In genomic region chr13:51960766-51961165, GRCh38 we compare ENCODE assay signal across 27 cellular contexts.
"Had no signal": no experiment of that assay in that cellular context is flagged by ENCODE, and none has a peak within 500 bp of the region (broad histone marks: within the 10 kb centered on the region; RNA-seq: fewer than 3 reads in every experiment).

No MANE protein-coding gene starts in this region.

- H3K4me2 ChIP-seq: neural progenitor cell, smooth muscle cell had no signal

- H3K27me3 ChIP-seq: neural progenitor cell, ovary, right lobe of liver, sigmoid colon, spleen, stomach, thyroid gland, tibial nerve, upper lobe of right lung, uterus had no signal

- H3K4me1 ChIP-seq: neural progenitor cell, parathyroid adenoma, psoas muscle, sigmoid colon, thyroid gland, tibial nerve, upper lobe of right lung, uterus had no signal

- H3K9me3 ChIP-seq: ovary, psoas muscle, right lobe of liver, sigmoid colon, spleen, stomach, thoracic aorta, thyroid gland, tibial nerve, upper lobe of right lung, uterus had no signal

- DNase-seq: naive thymus-derived CD4-positive, alpha-beta T cell; natural killer cell; occipital lobe; ovary; posterior cingulate gyrus; psoas muscle; right cardiac atrium; right lobe of liver; sigmoid colon; spleen; stimulated activated CD4-positive, alpha-beta T cell treated with anti-CD3 and anti-CD28 coated beads, Interleukin-12 subunit alpha, Interleukin-12 subunit beta, amount 100 ng/mL, for 4 hours; stimulated activated CD4-positive, alpha-beta T cell treated with anti-CD3 and anti-CD28 coated beads, Interleukin-1b, Interleukin-23, amount 100 ng/mL, for 48 hours; stimulated activated CD4-positive, alpha-beta T cell treated with anti-CD3 and anti-CD28 coated beads, Interleukin-4, amount 100 ng/mL, for 1 hour; stimulated activated CD4-positive, alpha-beta T cell treated with anti-CD3 and anti-CD28 coated beads, Interleukin-4, amount 100 ng/mL, for 4 hours; stimulated activated naive B cell treated with anti-CD40 and anti-IgM and Interleukin-4, amounts not matched to agents 10 μg/mL and 1 μg/mL and 100 μg/mL, for 72 hours; stimulated activated naive CD4-positive, alpha-beta T cell treated with Interleukin-2 at 50 U/mL for 16 hours; stomach; thyroid gland; upper lobe of right lung; uterus had no signal

- H3K9ac ChIP-seq: neural progenitor cell, parathyroid adenoma had no signal

- H3K36me3 ChIP-seq: neural progenitor cell, ovary, spleen, thoracic aorta, thyroid gland, upper lobe of right lung, uterus had no signal

- H3K27ac ChIP-seq: neural progenitor cell, ovary, parathyroid adenoma, psoas muscle, right lobe of liver, sigmoid colon, skin epidermis, spleen, stomach, thoracic aorta, thyroid gland, tibial nerve, upper lobe of right lung, uterus had no signal

- H3K4me3 ChIP-seq: neural progenitor cell, ovary, psoas muscle, right lobe of liver, sigmoid colon, skin epidermis, smooth muscle cell, spleen, stomach, thoracic aorta, thyroid gland, tibial nerve, upper lobe of right lung, uterus had no signal

- ATAC-seq: naive thymus-derived CD4-positive, alpha-beta T cell; natural killer cell; right cardiac atrium; right lobe of liver; stimulated activated effector memory CD8-positive, alpha-beta T cell treated with anti-CD3 and anti-CD28 coated beads, Interleukin-12 subunit alpha, Interleukin-12 subunit beta, amount 100 ng/mL, for 72 hours; stimulated activated naive B cell treated with anti-CD40 and anti-IgM and Interleukin-4, amounts not matched to agents 10 μg/mL and 1 μg/mL and 100 μg/mL, for 72 hours; upper lobe of right lung had no signal
